ENCODE assay signal across 33 cellular contexts in the genomic region with DNA sequence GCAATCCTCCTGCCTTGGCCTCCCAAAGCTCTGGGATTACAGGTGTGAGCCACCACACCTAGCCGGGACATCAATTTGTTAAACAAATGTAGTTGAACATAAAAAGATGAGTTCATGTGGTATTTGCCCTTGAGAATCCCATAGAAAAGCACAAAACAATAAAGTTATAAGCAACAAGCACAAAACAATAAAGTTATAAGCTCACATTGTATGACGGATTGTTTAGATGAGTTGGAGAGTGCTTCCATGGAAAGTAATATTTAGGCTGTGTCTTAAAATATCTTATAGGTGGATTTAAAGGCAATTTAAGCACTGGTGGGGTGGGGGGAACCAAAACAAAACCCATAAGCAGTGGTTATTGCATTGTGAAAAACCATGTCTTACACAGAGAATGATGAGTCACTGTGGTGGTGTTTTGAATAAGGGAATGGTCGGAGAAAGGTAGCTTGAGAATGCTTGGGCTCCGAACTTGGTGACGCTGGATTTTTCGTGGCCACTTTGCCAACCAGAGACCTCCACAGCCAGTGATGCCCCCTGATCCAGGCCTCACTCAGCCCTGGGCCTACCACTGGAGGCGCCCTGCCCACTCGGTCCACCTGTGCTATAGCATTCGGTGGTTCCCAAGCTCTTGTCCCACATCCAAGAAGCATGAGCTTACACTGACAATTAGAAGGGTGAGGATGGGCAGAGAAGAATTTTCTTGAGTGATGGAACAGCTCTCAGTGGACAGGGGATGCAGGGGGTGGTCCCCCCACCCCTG.
DNase-seq lines count a peak whose midpoint lies in the region; ATAC-seq, FAIRE-seq and TF ChIP-seq lines count a peak whose summit lies in the region.
"Had no signal": no experiment of that assay in that cellular context is flagged by ENCODE, and none has a peak within 500 bp of the region (broad histone marks: within the 10 kb centered on the region; RNA-seq: fewer than 3 reads in every experiment).

No MANE protein-coding gene starts in this region.

- H3K27me3 ChIP-seq in K562 (ENCODE audit: control insufficient read depth in 2 of 2, insufficient read depth in 2 of 2, low read length in 2 of 2): no peaks in the 10 kb centered on the region
- H3K27me3 ChIP-seq: esophagus muscularis mucosa, neural progenitor cell, tibial nerve had no signal

- TF ChIP-seq EP300 in K562 (IDR thresholded peaks at IDR 0.05; ENCODE audit: low read length): no peak

- WGBS in K562 (ENCODE audit: insufficient coverage, low coverage, missing lambda C conversion rate): 88% methylated on average over 9 of the region's 9 CpGs

- no peaks in the 10 kb centered on the region for H3K79me2 ChIP-seq in K562 (ENCODE audit: control insufficient read depth, insufficient read depth, low read length)
- H3K79me2 ChIP-seq: parathyroid adenoma had no signal

- no peak for TF ChIP-seq POLR2A in H54 (IDR thresholded peaks at IDR 0.05; ENCODE audit: low read depth, low read length)
- TF ChIP-seq POLR2A in NB4 (IDR thresholded peaks at IDR 0.05; ENCODE audit: extremely low read depth, insufficient read length): no peak
- TF ChIP-seq POLR2A in K562 (conservative IDR thresholded peaks at IDR 0.05): no peak

- peak overlapping the region; percentile 45 for H3K27ac Mint-ChIP-seq in progenitor cell of endocrine pancreas
- H3K27ac Mint-ChIP-seq: activated T-cell treated with anti-CD3 and anti-CD28 coated beads, Interleukin-2, amount 50 U/mL, for 24 hours; CD4-positive, CD25-positive, alpha-beta regulatory T cell; neural progenitor cell had no signal

- no peak overlapping the region for H3K4me2 ChIP-seq in K562 (ENCODE audit: insufficient read depth, low read length)
- H3K4me2 ChIP-seq: neural progenitor cell had no signal

- DNase-seq in H54 (ENCODE audit: insufficient read length, low spot score) (no peak), NB4 (ENCODE audit: low read depth) (peak; percentile 9), K562 (ENCODE audit: extremely low read depth in 1 of 4, low spot score in 3 of 4) (no peak), progenitor cell of endocrine pancreas (ENCODE audit: low spot score, unreplicated experiment) (no peak), G401 (ENCODE audit: low spot score) (no peak), NCI-H1417 (lab: John Stamatoyannopoulos, UW) (no peak)
- no peak for DNase-seq in activated CD4-positive, CD25-positive, alpha-beta regulatory T cell (lab: John Stamatoyannopoulos, UW)
- DNase-seq: activated CD4-positive, alpha-beta T cell treated with anti-CD3 and anti-CD28 coated beads, Interleukin-2, amount 50 U/mL, for 1 hour; activated gamma-delta T cell; activated T-cell treated with anti-CD3 and anti-CD28 coated beads, Interleukin-2, amount 50 U/mL, for 24 hours; Calu3; dermis blood vessel endothelial cell; DMS79; foreskin fibroblast; GF-D8; head of caudate nucleus; Kasumi-1; left ventricle myocardium inferior; NCI-H1092; NCI-H1694 treated with DMSO at 0.1 percent for 48 hours; NCI-H2171; stimulated activated CD4-positive, alpha-beta T cell treated with anti-CD3 and anti-CD28 coated beads, Interleukin-12 subunit alpha, Interleukin-12 subunit beta, amount 100 ng/mL, for 4 hours; stimulated activated CD4-positive, alpha-beta T cell treated with anti-CD3 and anti-CD28 coated beads, Interleukin-2, amount 100 ng/mL, for 48 hours; SW 1271; WERI-Rb-1 had no signal

- no peaks in the 10 kb centered on the region for H3K4me1 ChIP-seq in K562 (replicated peaks in 1 of 2; ENCODE audit: control insufficient read depth in 2 of 2, insufficient read depth in 2 of 2, low read length in 2 of 2)
- H3K4me1 ChIP-seq: esophagus muscularis mucosa, neural progenitor cell, tibial nerve had no signal

- intact Hi-C loops in K562 (cut with micrococcal nuclease): no loop called here

- H3K9ac ChIP-seq in K562 (ENCODE audit: insufficient read depth in 1 of 2, low read depth in 2 of 2, low read length in 2 of 2): no peak overlapping the region
- H3K9ac ChIP-seq: neural progenitor cell, parathyroid adenoma had no signal

- H3K9me3 ChIP-seq in K562 (replicated peaks; ENCODE audit: control insufficient read depth, insufficient read depth, low read depth, low read length): no peaks in the 10 kb centered on the region
- H3K9me3 ChIP-seq: esophagus muscularis mucosa, left ventricle myocardium inferior, tibial nerve had no signal

- in situ Hi-C loops in K562 (cut with MboI) (no loop called here), G401 (cut with HindIII; ENCODE audit: low sequenced_read_pairs) (no loop called here)

- H3K36me3 Mint-ChIP-seq in progenitor cell of endocrine pancreas (ENCODE audit: insufficient read depth): peaks cover 3% of the 10 kb centered on the region

- H2AFZ ChIP-seq in K562 (ENCODE audit: low read depth, low read length): no peak overlapping the region
- H2AFZ ChIP-seq: neural progenitor cell, parathyroid adenoma had no signal

- no peaks in the 10 kb centered on the region for H3K9me1 ChIP-seq in K562 (ENCODE audit: control insufficient read depth, insufficient read depth, low read length)

- no peak for TF ChIP-seq RAD21 in K562 (CRISPR knock-in tag; conservative IDR thresholded peaks at IDR 0.05 in 1 of 2, IDR thresholded peaks at IDR 0.05 in 1 of 2)

- TF ChIP-seq CTCF in NB4 (IDR thresholded peaks at IDR 0.05; ENCODE audit: low read depth, low read length) (no peak), K562 (IDR thresholded peaks at IDR 0.05 in 2 of 3, conservative IDR thresholded peaks at IDR 0.05 in 1 of 3; ENCODE audit: insufficient read depth in 2 of 3, low read depth in 1 of 3, low read length in 3 of 3) (no peak), progenitor cell of endocrine pancreas (IDR thresholded peaks at IDR 0.05; ENCODE audit: unreplicated experiment) (no peak)

- H3K4me3 Mint-ChIP-seq in progenitor cell of endocrine pancreas (ENCODE audit: low read depth): no peak overlapping the region
- H3K4me3 Mint-ChIP-seq: activated T-cell treated with anti-CD3 and anti-CD28 coated beads, Interleukin-2, amount 50 U/mL, for 24 hours; CD4-positive, CD25-positive, alpha-beta regulatory T cell; central memory CD8-positive, alpha-beta T cell; neural progenitor cell had no signal

- POLR2A ChIA-PET in K562 (lab: Yijun Ruan, JAX): interaction anchor here (0.6 to 1.6 kb wide), 2 partner anchors 21 to 573 kb away, joined by 3 to 5 read pairs; no protein-coding TSS in a partner anchor

- no peaks in the 10 kb centered on the region for H3K9me3 Mint-ChIP-seq in progenitor cell of endocrine pancreas (ENCODE audit: low read depth)
- H3K9me3 Mint-ChIP-seq: activated T-cell treated with anti-CD3 and anti-CD28 coated beads, Interleukin-2, amount 50 U/mL, for 24 hours; CD4-positive, CD25-positive, alpha-beta regulatory T cell; central memory CD8-positive, alpha-beta T cell; neural progenitor cell had no signal

- 0 out of 3 replicates have a peak, but pooled peaks have one; percentile 45 for ATAC-seq in K562
- ATAC-seq: sciatic nerve had no signal

- peaks cover 4% of the 10 kb centered on the region for H3K27me3 Mint-ChIP-seq in progenitor cell of endocrine pancreas
- H3K27me3 Mint-ChIP-seq: activated T-cell treated with anti-CD3 and anti-CD28 coated beads, Interleukin-2, amount 50 U/mL, for 24 hours; CD4-positive, CD25-positive, alpha-beta regulatory T cell; central memory CD8-positive, alpha-beta T cell had no signal

- H3K27ac ChIP-seq in K562 (ENCODE audit: extremely low read depth, low read depth, low read length): no peak overlapping the region
- H3K27ac ChIP-seq: esophagus muscularis mucosa, left ventricle myocardium inferior, neural progenitor cell, parathyroid adenoma, tibial nerve, WERI-Rb-1 had no signal

- peaks cover 38% of the 10 kb centered on the region for H3K4me1 Mint-ChIP-seq in progenitor cell of endocrine pancreas (ENCODE audit: low read depth)

- no peak overlapping the region for H3K4me3 ChIP-seq in NB4 (ENCODE audit: low read depth, low read length)
- H3K4me3 ChIP-seq in K562: no peak overlapping the region
- H3K4me3 ChIP-seq: esophagus muscularis mucosa, left ventricle myocardium inferior, neural progenitor cell, tibial nerve had no signal

- FAIRE-seq in H54 (lab: Jason Lieb, UNC): peak; percentile 81
- no peak for FAIRE-seq in K562 (lab: Jason Lieb, UNC)
- FAIRE-seq: keratinocyte had no signal

- H4K20me1 ChIP-seq in K562 (replicated peaks; ENCODE audit: control insufficient read depth, insufficient read depth, low read length): no peaks in the 10 kb centered on the region

- BruUV-seq in K562 (replicated peaks; lab: Mats Ljungman, UMichigan): no TSS peak

- no peaks in the 10 kb centered on the region for H3K36me3 ChIP-seq in K562 (ENCODE audit: control insufficient read depth, insufficient read depth, low read length)
- H3K36me3 ChIP-seq: left ventricle myocardium inferior, neural progenitor cell had no signal

- CTCF ChIA-PET in K562 (lab: Yijun Ruan, JAX; ENCODE audit: low intra/inter-chr PET ratio): no interaction called here

TF ChIP-seq in K562, 482 proteins besides CTCF, POLR2A, EP300 and RAD21 (continues in another document):
- TF ChIP-seq, protein P1, sequence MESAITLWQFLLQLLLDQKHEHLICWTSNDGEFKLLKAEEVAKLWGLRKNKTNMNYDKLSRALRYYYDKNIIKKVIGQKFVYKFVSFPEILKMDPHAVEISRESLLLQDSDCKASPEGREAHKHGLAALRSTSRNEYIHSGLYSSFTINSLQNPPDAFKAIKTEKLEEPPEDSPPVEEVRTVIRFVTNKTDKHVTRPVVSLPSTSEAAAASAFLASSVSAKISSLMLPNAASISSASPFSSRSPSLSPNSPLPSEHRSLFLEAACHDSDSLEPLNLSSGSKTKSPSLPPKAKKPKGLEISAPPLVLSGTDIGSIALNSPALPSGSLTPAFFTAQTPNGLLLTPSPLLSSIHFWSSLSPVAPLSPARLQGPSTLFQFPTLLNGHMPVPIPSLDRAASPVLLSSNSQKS (CRISPR knock-in tag; IDR thresholded peaks at IDR 0.05): no peak
- no peak for TF ChIP-seq ASH1L (IDR thresholded peaks at IDR 0.05; ENCODE audit: borderline replicate concordance, low read depth, partially characterized antibody)
- TF ChIP-seq, protein P2, sequence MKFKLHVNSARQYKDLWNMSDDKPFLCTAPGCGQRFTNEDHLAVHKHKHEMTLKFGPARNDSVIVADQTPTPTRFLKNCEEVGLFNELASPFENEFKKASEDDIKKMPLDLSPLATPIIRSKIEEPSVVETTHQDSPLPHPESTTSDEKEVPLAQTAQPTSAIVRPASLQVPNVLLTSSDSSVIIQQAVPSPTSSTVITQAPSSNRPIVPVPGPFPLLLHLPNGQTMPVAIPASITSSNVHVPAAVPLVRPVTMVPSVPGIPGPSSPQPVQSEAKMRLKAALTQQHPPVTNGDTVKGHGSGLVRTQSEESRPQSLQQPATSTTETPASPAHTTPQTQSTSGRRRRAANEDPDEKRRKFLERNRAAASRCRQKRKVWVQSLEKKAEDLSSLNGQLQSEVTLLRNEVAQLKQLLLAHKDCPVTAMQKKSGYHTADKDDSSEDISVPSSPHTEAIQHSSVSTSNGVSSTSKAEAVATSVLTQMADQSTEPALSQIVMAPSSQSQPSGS (CRISPR knock-in tag; IDR thresholded peaks at IDR 0.05): no peak
- TF ChIP-seq NFE2L1 (tag; IDR thresholded peaks at IDR 0.05; ENCODE audit: borderline replicate concordance, low read depth): peak; percentile 26; the same call in 1 of the 2 replicates
- TF ChIP-seq MAFG (tag; conservative IDR thresholded peaks at IDR 0.05): peak; percentile 37
